18 cellular contexts compared by ENCODE assay signal in the genomic region with DNA sequence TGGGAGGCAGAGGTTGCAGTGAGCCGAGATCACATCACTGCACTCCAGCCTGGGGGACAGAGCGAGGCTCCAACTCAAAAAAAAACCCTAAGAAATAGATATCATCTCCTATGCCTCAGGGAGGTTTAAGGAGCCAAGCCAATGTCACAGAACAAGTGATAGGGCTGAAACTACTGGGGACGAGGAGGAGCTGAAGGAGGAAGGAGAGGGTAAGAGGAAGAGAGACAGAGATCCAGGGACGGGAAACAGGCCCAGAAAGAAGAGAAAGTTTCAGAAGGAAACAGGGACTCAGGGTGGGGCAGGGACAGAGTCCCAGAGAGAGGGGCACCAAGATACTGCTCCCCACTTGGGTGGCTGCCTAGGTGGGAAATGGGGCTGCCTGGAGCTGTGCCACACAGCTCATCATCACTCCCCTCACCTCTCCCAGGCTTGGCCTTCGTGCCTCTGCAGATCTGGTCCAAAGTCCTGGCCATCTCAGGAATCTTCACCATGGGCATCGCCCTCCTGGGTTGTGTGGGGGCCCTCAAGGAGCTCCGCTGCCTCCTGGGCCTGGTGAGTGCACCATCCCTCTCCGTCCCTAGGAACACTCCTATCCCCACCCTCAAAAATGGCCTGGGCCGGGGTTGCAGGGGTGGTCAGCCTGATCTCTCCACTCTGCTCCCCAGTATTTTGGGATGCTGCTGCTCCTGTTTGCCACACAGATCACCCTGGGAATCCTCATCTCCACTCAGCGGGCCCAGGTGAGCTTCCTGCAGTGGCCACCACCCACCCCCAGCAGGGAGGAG. TPM values are rescaled to one million over a fixed set of nuclear protein-coding genes. Genes with fewer than 3 reads are reported as not detected.
DNase-seq lines count a peak whose midpoint lies in the region; ATAC-seq, FAIRE-seq and TF ChIP-seq lines count a peak whose summit lies in the region.
"Had no signal": no experiment of that assay in that cellular context is flagged by ENCODE, and none has a peak within 500 bp of the region (broad histone marks: within the 10 kb centered on the region; RNA-seq: fewer than 3 reads in every experiment).

No MANE protein-coding gene starts in this region.

- no peaks in the 10 kb centered on the region for H3K9me3 Mint-ChIP-seq in T-helper 1 cell treated with Interleukin-12 subunit alpha and Interleukin-12 subunit beta and Interleukin-4 antibody, amounts not matched to agents 30 μg/mL and 1 μg/mL, for 36 hours

- H3K4me1 ChIP-seq in OCI-LY3 (ENCODE audit: low read length): peaks cover 90% of the 10 kb centered on the region

- no peaks in the 10 kb centered on the region for H3K9me3 ChIP-seq in OCI-LY3 (ENCODE audit: insufficient read depth, low read length)
- H3K9me3 ChIP-seq: SK-N-SH had no signal

- H3K79me2 ChIP-seq in OCI-LY3 (ENCODE audit: low read length): peaks cover 56% of the 10 kb centered on the region

- ATAC-seq in GM21367 (IDR thresholded peaks at IDR 0.05; ENCODE audit: unreplicated experiment): no peak

- H3K27me3 ChIP-seq in OCI-LY3 (ENCODE audit: low read depth, low read length): no peaks in the 10 kb centered on the region

- peaks cover 53% of the 10 kb centered on the region for H3K4me1 Mint-ChIP-seq in T-helper 1 cell treated with Interleukin-12 subunit alpha and Interleukin-12 subunit beta and Interleukin-4 antibody, amounts not matched to agents 30 μg/mL and 1 μg/mL, for 36 hours (ENCODE audit: low read depth)

- intact Hi-C loops in posterior vena cava (cut with DNase I): no loop called here

- H3K9ac ChIP-seq in OCI-LY3 (ENCODE audit: low read length): peak overlapping the region; percentile 99
- H3K9ac ChIP-seq: SK-N-SH had no signal

- H3K27ac Mint-ChIP-seq in T-helper 1 cell treated with Interleukin-12 subunit alpha and Interleukin-12 subunit beta and Interleukin-4 antibody, amounts not matched to agents 30 μg/mL and 1 μg/mL, for 36 hours: peak overlapping the region; percentile 26
- H3K27ac Mint-ChIP-seq: nephron progenitor cell had no signal

- H3K4me3 ChIP-seq in OCI-LY3 (ENCODE audit: low read length) (peak overlapping the region; percentile 90), coronary artery (no peak overlapping the region)

- H3K4me2 ChIP-seq in OCI-LY3 (ENCODE audit: low read length): peak overlapping the region; percentile 100
- H3K4me2 ChIP-seq: SK-N-SH had no signal

- no peak for FAIRE-seq in RCC 7860 (lab: Jason Lieb, UNC)
- FAIRE-seq: A204.1, frontal cortex had no signal

- H4K20me1 ChIP-seq in OCI-LY3 (ENCODE audit: insufficient read depth, low read length): peaks cover 40% of the 10 kb centered on the region

- H3K4me3 Mint-ChIP-seq in T-helper 1 cell treated with Interleukin-12 subunit alpha and Interleukin-12 subunit beta and Interleukin-4 antibody, amounts not matched to agents 30 μg/mL and 1 μg/mL, for 36 hours: peak overlapping the region; percentile 99

- peaks cover 30% of the 10 kb centered on the region for H3K36me3 Mint-ChIP-seq in T-helper 1 cell treated with Interleukin-12 subunit alpha and Interleukin-12 subunit beta and Interleukin-4 antibody, amounts not matched to agents 30 μg/mL and 1 μg/mL, for 36 hours (ENCODE audit: low read depth)

- no peaks in the 10 kb centered on the region for H3K27me3 Mint-ChIP-seq in T-helper 1 cell treated with Interleukin-12 subunit alpha and Interleukin-12 subunit beta and Interleukin-4 antibody, amounts not matched to agents 30 μg/mL and 1 μg/mL, for 36 hours (ENCODE audit: low read depth)

- H3K27ac ChIP-seq in OCI-LY3 (ENCODE audit: low read length) (peak overlapping the region; percentile 99), coronary artery (no peak overlapping the region)

- H3K36me3 ChIP-seq in OCI-LY3 (replicated peaks; ENCODE audit: low read depth, low read length): peaks cover 59% of the 10 kb centered on the region

- DNase-seq in T-helper 1 cell (no peak), coronary artery (ENCODE audit: low spot score) (peak; percentile 68), posterior vena cava (ENCODE audit: low spot score) (peak; percentile 67), RCC 7860 (ENCODE audit: low spot score) (no peak), AG20443 (ENCODE audit: low spot score) (no peak)
- DNase-seq: activated CD4-positive, CD25-positive, alpha-beta regulatory T cell treated with anti-CD3 and anti-CD28 coated beads, Interleukin-2, amount 50 U/mL, for 72 hours; H7; NCI-H1436 treated with DMSO at 0.1 percent for 48 hours; NCI-H82; nephron progenitor cell; SK-N-SH; trophoblast cell had no signal

- TF ChIP-seq CTCF in OCI-LY3 (IDR thresholded peaks at IDR 0.05; ENCODE audit: low read depth, low read length) (no peak), coronary artery (IDR thresholded peaks at IDR 0.05) (no peak)

- H2AFZ ChIP-seq in OCI-LY3 (ENCODE audit: low read depth, low read length): no peak overlapping the region

RNA-seq across cellular contexts. Expression of a gene that starts 1.5 kb away (rescaled TPM):
- total RNA-seq in posterior vena cava: 10 to 100 TPM; 11.5 to 19.6 TPM
- total RNA-seq: H7, kidney epithelial cell had no signal

RNA-seq across cellular contexts. Expression of a gene that starts 11.7 kb away (rescaled TPM):
- total RNA-seq in posterior vena cava: 1 to 10 TPM; 1.7 to 2.6 TPM
- total RNA-seq: frontal cortex had no signal

RNA-seq across cellular contexts. Expression of a gene that starts 25.5 kb away (rescaled TPM):
- 10 to 100 TPM; 31.0 to 32.4 TPM for total RNA-seq in posterior vena cava

RNA-seq across cellular contexts. Expression of a gene that starts 27.0 kb away (rescaled TPM):
- not detected for total RNA-seq in posterior vena cava

RNA-seq across cellular contexts. Expression of a gene that starts 51.4 kb away (rescaled TPM):
- total RNA-seq in posterior vena cava: not detected
- total RNA-seq: frontal cortex, kidney epithelial cell had no signal

Comparison
In these comparisons a context has a peak if more than half of its experiments do, and no peak if none do; other contexts are left out.
1. DNase-seq: peak in coronary artery (single experiment) and posterior vena cava (single experiment); none in T-helper 1 cell (0 of 5), RCC 7860 (single experiment) and AG20443 (single experiment).